ENCODE assay signal across 1 cellular context in genomic region chr5:171424726-171425125, GRCh38.
TF ChIP-seq lines count a peak whose summit lies in the region.

No MANE protein-coding gene starts in this region.

TF ChIP-seq in HCT116, 20 proteins besides CTCF, POLR2A, EP300 and RAD21:
- TF ChIP-seq SRF (IDR thresholded peaks at IDR 0.05; ENCODE audit: low read depth) (no peak), SIN3A (IDR thresholded peaks at IDR 0.05; ENCODE audit: low read depth) (no peak), ATF3 (IDR thresholded peaks at IDR 0.05) (no peak), EGR1 (IDR thresholded peaks at IDR 0.05; ENCODE audit: low read depth) (no peak), SP1 (IDR thresholded peaks at IDR 0.05; ENCODE audit: low read depth) (no peak), ELF1 (IDR thresholded peaks at IDR 0.05; ENCODE audit: borderline replicate concordance, low read depth) (no peak), ZFX (IDR thresholded peaks at IDR 0.05) (no peak), EZH2 (IDR thresholded peaks at IDR 0.05) (no peak)
- TF ChIP-seq, protein P1, sequence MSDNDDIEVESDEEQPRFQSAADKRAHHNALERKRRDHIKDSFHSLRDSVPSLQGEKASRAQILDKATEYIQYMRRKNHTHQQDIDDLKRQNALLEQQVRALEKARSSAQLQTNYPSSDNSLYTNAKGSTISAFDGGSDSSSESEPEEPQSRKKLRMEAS (IDR thresholded peaks at IDR 0.05), result no peak
- TF ChIP-seq, protein P2, sequence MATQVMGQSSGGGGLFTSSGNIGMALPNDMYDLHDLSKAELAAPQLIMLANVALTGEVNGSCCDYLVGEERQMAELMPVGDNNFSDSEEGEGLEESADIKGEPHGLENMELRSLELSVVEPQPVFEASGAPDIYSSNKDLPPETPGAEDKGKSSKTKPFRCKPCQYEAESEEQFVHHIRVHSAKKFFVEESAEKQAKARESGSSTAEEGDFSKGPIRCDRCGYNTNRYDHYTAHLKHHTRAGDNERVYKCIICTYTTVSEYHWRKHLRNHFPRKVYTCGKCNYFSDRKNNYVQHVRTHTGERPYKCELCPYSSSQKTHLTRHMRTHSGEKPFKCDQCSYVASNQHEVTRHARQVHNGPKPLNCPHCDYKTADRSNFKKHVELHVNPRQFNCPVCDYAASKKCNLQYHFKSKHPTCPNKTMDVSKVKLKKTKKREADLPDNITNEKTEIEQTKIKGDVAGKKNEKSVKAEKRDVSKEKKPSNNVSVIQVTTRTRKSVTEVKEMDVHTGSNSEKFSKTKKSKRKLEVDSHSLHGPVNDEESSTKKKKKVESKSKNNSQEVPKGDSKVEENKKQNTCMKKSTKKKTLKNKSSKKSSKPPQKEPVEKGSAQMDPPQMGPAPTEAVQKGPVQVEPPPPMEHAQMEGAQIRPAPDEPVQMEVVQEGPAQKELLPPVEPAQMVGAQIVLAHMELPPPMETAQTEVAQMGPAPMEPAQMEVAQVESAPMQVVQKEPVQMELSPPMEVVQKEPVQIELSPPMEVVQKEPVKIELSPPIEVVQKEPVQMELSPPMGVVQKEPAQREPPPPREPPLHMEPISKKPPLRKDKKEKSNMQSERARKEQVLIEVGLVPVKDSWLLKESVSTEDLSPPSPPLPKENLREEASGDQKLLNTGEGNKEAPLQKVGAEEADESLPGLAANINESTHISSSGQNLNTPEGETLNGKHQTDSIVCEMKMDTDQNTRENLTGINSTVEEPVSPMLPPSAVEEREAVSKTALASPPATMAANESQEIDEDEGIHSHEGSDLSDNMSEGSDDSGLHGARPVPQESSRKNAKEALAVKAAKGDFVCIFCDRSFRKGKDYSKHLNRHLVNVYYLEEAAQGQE (IDR thresholded peaks at IDR 0.05; ENCODE audit: low read depth), result no peak
